30 cellular contexts compared by ENCODE assay signal in genomic region chr1:111417755-111418154, GRCh38. TPM values are rescaled to one million over a fixed set of nuclear protein-coding genes. Genes with fewer than 3 reads are reported as not detected.
DNase-seq lines count a peak whose midpoint lies in the region; ATAC-seq, FAIRE-seq and TF ChIP-seq lines count a peak whose summit lies in the region.
"Had no signal": no experiment of that assay in that cellular context is flagged by ENCODE, and none has a peak within 500 bp of the region (broad histone marks: within the 10 kb centered on the region; RNA-seq: fewer than 3 reads in every experiment).

No MANE protein-coding gene starts in this region.

- intact Hi-C loops in HepG2 (cut with micrococcal nuclease; ENCODE audit: unreplicated experiment): no loop called here
- intact Hi-C loops in activated CD4-positive, alpha-beta T cell treated with anti-CD3 and anti-CD28 coated beads, Interleukin-2, amount 10 ng/mL, durations not matched to agents 24 days and 14 days (cut with micrococcal nuclease): no loop called here

- H3K79me2 ChIP-seq in HepG2 (ENCODE audit: insufficient read depth, low read length): no peaks in the 10 kb centered on the region

- CTCF ChIA-PET in A549 (lab: Yijun Ruan, JAX): interaction anchor here (1.2 to 1.7 kb wide), 2 partner anchors 9 to 18 kb away, joined by 4 to 7 read pairs; no protein-coding TSS in a partner anchor
- CTCF ChIA-PET in HepG2 (lab: Yijun Ruan, JAX; ENCODE audit: low intra/inter-chr PET ratio, low total read pairs): no interaction called here

- no peak for FAIRE-seq in A549 (lab: Jason Lieb, UNC)
- peak; percentile 92 for FAIRE-seq in HepG2 (lab: Jason Lieb, UNC)
- FAIRE-seq: GM12878, RCC 7860, TTC549 had no signal

- no peak overlapping the region for H3K27ac ChIP-seq in A549
- H3K27ac ChIP-seq in HepG2 (ENCODE audit: extremely low read length, insufficient read depth, low read length): peak overlapping the region; percentile 56
- H3K27ac ChIP-seq: SJCRH30, tibial nerve had no signal

- H3K27me3 Mint-ChIP-seq in activated CD4-positive, alpha-beta T cell treated with anti-CD3 and anti-CD28 coated beads, Interleukin-2, amount 10 ng/mL, durations not matched to agents 24 days and 14 days: peaks cover 5% of the 10 kb centered on the region
- H3K27me3 Mint-ChIP-seq: stimulated activated naive CD8-positive, alpha-beta T cell treated with anti-CD3 and anti-CD28 coated beads, Interleukin-15, Interleukin-2, amounts not matched to agents 100 ng/mL and 50 ng/mL, for 24 hours; T-cell had no signal

- no TSS peak for BruUV-seq in HepG2 (replicated peaks; lab: Mats Ljungman, UMichigan)

- H3K27me3 ChIP-seq in HepG2 (ENCODE audit: control insufficient read depth in 1 of 2, insufficient read depth in 2 of 2, low read length in 2 of 2): no peaks in the 10 kb centered on the region
- H3K27me3 ChIP-seq: SJCRH30, tibial nerve had no signal

- peak overlapping the region; percentile 16; the same call in 1 of the 2 replicates for H3K9ac ChIP-seq in HepG2 (ENCODE audit: insufficient read depth, low read depth, low read length)

- peaks cover 0 to 2% of the 10 kb centered on the region in 2 experiments; a peak in 1 of 5 replicates for H3K36me3 ChIP-seq in HepG2 (replicated peaks in 1 of 2; ENCODE audit: control insufficient read depth in 1 of 2, insufficient read depth in 2 of 2, low read length in 2 of 2)
- H3K36me3 ChIP-seq: SJCRH30 had no signal

- no peak for TF ChIP-seq EP300 in A549 (IDR thresholded peaks at IDR 0.05)
- peak in 1 of 2 experiments; percentile 75; a peak in 2 of 4 replicates for TF ChIP-seq EP300 in HepG2 (IDR thresholded peaks at IDR 0.05; ENCODE audit: low read depth in 2 of 2, low read length in 2 of 2)
- TF ChIP-seq EP300 in HepG2 (CRISPR knock-in tag; IDR thresholded peaks at IDR 0.05; ENCODE audit: borderline replicate concordance): no peak

- no peaks in the 10 kb centered on the region for H4K20me1 ChIP-seq in HepG2 (ENCODE audit: insufficient read depth, low read length)

- H2AFZ ChIP-seq in HepG2 (ENCODE audit: low read length): no peak overlapping the region

- H3K27ac Mint-ChIP-seq in activated CD4-positive, alpha-beta T cell treated with anti-CD3 and anti-CD28 coated beads, Interleukin-2, amount 10 ng/mL, durations not matched to agents 24 days and 14 days: no peak overlapping the region
- H3K27ac Mint-ChIP-seq: activated CD8-positive, alpha-beta memory T cell treated with anti-CD3 and anti-CD28 coated beads, Interleukin-2, amount 10 ng/mL, durations not matched to agents 7 days and 5 days; activated naive CD4-positive, alpha-beta T cell treated with anti-CD3 and anti-CD28 coated beads, Interleukin-2, amount 50 U/mL, for 72 hours; CD14-positive monocyte; memory B cell; stimulated activated naive CD8-positive, alpha-beta T cell treated with anti-CD3 and anti-CD28 coated beads, Interleukin-15, Interleukin-2, amounts not matched to agents 100 ng/mL and 50 ng/mL, for 24 hours; T-cell had no signal

- TF ChIP-seq RAD21 in A549 (conservative IDR thresholded peaks at IDR 0.05 in 1 of 2, IDR thresholded peaks at IDR 0.05 in 1 of 2): no peak
- no peak for TF ChIP-seq RAD21 in HepG2 (CRISPR knock-in tag; IDR thresholded peaks at IDR 0.05)

- TF ChIP-seq CTCF in A549 (IDR thresholded peaks at IDR 0.05) (no peak), choroid plexus epithelial cell (conservative IDR thresholded peaks at IDR 0.05; ENCODE audit: low read depth, low read length) (no peak), HepG2 (CRISPR knock-in tag; IDR thresholded peaks at IDR 0.05) (no peak)

- H3K4me3 ChIP-seq in A549 (no peak overlapping the region), choroid plexus epithelial cell (ENCODE audit: low read depth, low read length) (no peak overlapping the region), HepG2 (replicated peaks in 1 of 3; ENCODE audit: insufficient read depth in 1 of 3, low read depth in 2 of 3, low read length in 3 of 3) (peak overlapping the region in 1 of 3 experiments; percentile 38; a peak in 2 of 6 replicates)
- H3K4me3 ChIP-seq: GM12878, SJCRH30, tibial nerve had no signal

- POLR2A ChIA-PET in A549 (lab: Yijun Ruan, JAX) (no interaction called here), HepG2 (lab: Yijun Ruan, JAX) (interaction anchor here (0.7 to 1.7 kb wide), 7 partner anchors 10 to 234 kb away, joined by 3 to 8 read pairs (median 4); partner anchors contain the start of genes OVGP1 and WDR77)

- H3K4me2 ChIP-seq in A549 (0 out of 3 replicates have a peak overlapping the region, but pooled peaks have one; percentile 21), HepG2 (ENCODE audit: low read depth, low read length) (peak overlapping the region; percentile 75)

- WGBS in A549 (ENCODE audit: missing lambda C conversion rate): 92% methylated on average over 1 of the region's 1 CpG
- WGBS in HepG2 (ENCODE audit: low lambda C conversion rate): 12% methylated on average over 1 of the region's 1 CpG

- in situ Hi-C loops in HepG2 (cut with HindIII; ENCODE audit: extremely low pct_ligation_motif_present, low pct_unique_long_range_greater_than_20kb): no loop called here

- DNase-seq in A549 (ENCODE audit: low read depth in 1 of 2, low spot score in 1 of 2) (peak in 1 of 2 experiments; percentile 11), GM04503 (ENCODE audit: low read depth) (peak; percentile 20), choroid plexus epithelial cell (ENCODE audit: low read depth) (peak; percentile 55), HepG2 (ENCODE audit: low spot score) (peak; percentile 91), hippocampal formation (lab: John Stamatoyannopoulos, UW) (no peak)
- no peak for DNase-seq in activated CD4-positive, alpha-beta T cell treated with anti-CD3 and anti-CD28 coated beads, Interleukin-2, amount 10 ng/mL, durations not matched to agents 24 days and 14 days
- no peak for DNase-seq in stimulated activated CD4-positive, alpha-beta T cell treated with anti-CD3 and anti-CD28 coated beads, Interleukin-4, amount 100 ng/mL, for 1 hour
- DNase-seq: activated CD4-positive, alpha-beta T cell treated with anti-CD3 and anti-CD28 coated beads for 4 hours; activated CD8-positive, alpha-beta memory T cell treated with anti-CD3 and anti-CD28 coated beads, Interleukin-2, amount 10 ng/mL, durations not matched to agents 7 days and 5 days; cerebellar nuclear complex; DMS 273 treated with DMSO at 0.1 percent for 48 hours; naive B cell; NCI-H1092 treated with DMSO at 0.1 percent for 48 hours; NCI-H1930; NCI-H446 treated with DMSO at 0.1 percent for 48 hours; NK-92 treated with Interleukin-12 subunit alpha and Interleukin-12 subunit beta, amount 100 ng/mL, for 24 hours; occipital lobe; retina; SJCRH30; T-cell had no signal

- H3K4me3 Mint-ChIP-seq in activated CD4-positive, alpha-beta T cell treated with anti-CD3 and anti-CD28 coated beads, Interleukin-2, amount 10 ng/mL, durations not matched to agents 24 days and 14 days: no peak overlapping the region
- H3K4me3 Mint-ChIP-seq: activated CD8-positive, alpha-beta memory T cell treated with anti-CD3 and anti-CD28 coated beads, Interleukin-2, amount 10 ng/mL, durations not matched to agents 7 days and 5 days; CD14-positive monocyte; memory B cell; naive B cell; stimulated activated naive CD8-positive, alpha-beta T cell treated with anti-CD3 and anti-CD28 coated beads, Interleukin-15, Interleukin-2, amounts not matched to agents 100 ng/mL and 50 ng/mL, for 24 hours; T-cell had no signal

- H3K4me1 Mint-ChIP-seq in activated CD4-positive, alpha-beta T cell treated with anti-CD3 and anti-CD28 coated beads, Interleukin-2, amount 10 ng/mL, durations not matched to agents 24 days and 14 days: peaks cover 2% of the 10 kb centered on the region
- H3K4me1 Mint-ChIP-seq: activated CD8-positive, alpha-beta memory T cell treated with anti-CD3 and anti-CD28 coated beads, Interleukin-2, amount 10 ng/mL, durations not matched to agents 7 days and 5 days; T-cell had no signal

- H3K9me3 Mint-ChIP-seq in activated CD4-positive, alpha-beta T cell treated with anti-CD3 and anti-CD28 coated beads, Interleukin-2, amount 10 ng/mL, durations not matched to agents 24 days and 14 days: no peaks in the 10 kb centered on the region
- H3K9me3 Mint-ChIP-seq: activated naive CD4-positive, alpha-beta T cell treated with anti-CD3 and anti-CD28 coated beads, Interleukin-2, amount 50 U/mL, for 72 hours; memory B cell; stimulated activated naive CD8-positive, alpha-beta T cell treated with anti-CD3 and anti-CD28 coated beads, Interleukin-15, Interleukin-2, amounts not matched to agents 100 ng/mL and 50 ng/mL, for 24 hours; T-cell had no signal

- TF ChIP-seq POLR2A in A549 (IDR thresholded peaks at IDR 0.05; ENCODE audit: low read length) (no peak), HepG2 (IDR thresholded peaks at IDR 0.05; ENCODE audit: insufficient read depth in 1 of 2, low read depth in 2 of 2, low read length in 2 of 2) (no peak)

- ATAC-seq in A549 (no peak), HepG2 (peak; percentile 98), HG03280 (IDR thresholded peaks at IDR 0.05; ENCODE audit: unreplicated experiment) (no peak)
- ATAC-seq: activated CD8-positive, alpha-beta memory T cell treated with anti-CD3 and anti-CD28 coated beads, Interleukin-2, amount 10 ng/mL, durations not matched to agents 7 days and 5 days; activated naive CD4-positive, alpha-beta T cell treated with anti-CD3 and anti-CD28 coated beads, Interleukin-2, amount 50 U/mL, for 72 hours; GM12878; T-cell had no signal

- H3K4me1 ChIP-seq in A549: peaks cover 12% of the 10 kb centered on the region; the same call in 1 of the 3 replicates
- H3K4me1 ChIP-seq in HepG2 (ENCODE audit: insufficient read depth, low read length): peaks cover 37% of the 10 kb centered on the region
- H3K4me1 ChIP-seq: SJCRH30, tibial nerve had no signal

- H3K9me3 ChIP-seq in A549 (no peaks in the 10 kb centered on the region), HepG2 (ENCODE audit: low read length) (no peaks in the 10 kb centered on the region)
- H3K9me3 ChIP-seq: SJCRH30, tibial nerve had no signal

- no peaks in the 10 kb centered on the region for H3K36me3 Mint-ChIP-seq in activated CD4-positive, alpha-beta T cell treated with anti-CD3 and anti-CD28 coated beads, Interleukin-2, amount 10 ng/mL, durations not matched to agents 24 days and 14 days (ENCODE audit: low read depth)
- H3K36me3 Mint-ChIP-seq: activated CD8-positive, alpha-beta memory T cell treated with anti-CD3 and anti-CD28 coated beads, Interleukin-2, amount 10 ng/mL, durations not matched to agents 7 days and 5 days; activated naive CD4-positive, alpha-beta T cell treated with anti-CD3 and anti-CD28 coated beads, Interleukin-2, amount 50 U/mL, for 72 hours; CD14-positive monocyte had no signal

RNA-seq across cellular contexts. Expression of gene OVGP1, which starts 9.8 kb away (rescaled TPM):
- 2.1 and 3.3 TPM in 2 replicates for polyA plus RNA-seq in A549 (2011; rRNA removed)
- 0.37 and 0.44 TPM in 2 replicates for polyA plus RNA-seq in A549 (2012; cell fraction: cytosol; rRNA removed)
- 1.7 and 3.4 TPM in 2 replicates for polyA plus RNA-seq in A549 (2012; cell fraction: nucleus; rRNA removed)
- polyA plus RNA-seq in A549 (2017; fragmentation: RNase III; extraction: RNeasy Plus Mini Kit Qiagen cat#74134 plus additional on column Dnase treatment): 0.29 to 0.55 TPM (median 0.52 TPM) in 3 replicates
- polyA minus RNA-seq in A549 (2011; rRNA and poly(A)+ RNA removed): 1.8 and 1.9 TPM in 2 replicates
- 1.2 TPM in 2 replicates for total RNA-seq in HepG2 (2016; rRNA removed; fragmentation: Illumina TruSeq; extraction: Trizol)
- total RNA-seq in HepG2 (2016; cell fraction: cytosol; rRNA removed; fragmentation: Illumina TruSeq; extraction: Trizol; ENCODE audit: low read depth): 0.44 and 0.61 TPM in 2 replicates
- 0.80 and 1.6 TPM in 2 replicates for total RNA-seq in HepG2 (2016; cell fraction: insoluble cytoplasmic fraction; rRNA removed; fragmentation: Illumina TruSeq; extraction: Trizol)
- 0.62 and 0.65 TPM in 2 replicates for total RNA-seq in HepG2 (2016; cell fraction: membrane; rRNA removed; fragmentation: Illumina TruSeq; extraction: Trizol)
- 1.6 and 2.0 TPM in 2 replicates for total RNA-seq in HepG2 (2016; cell fraction: nucleus; rRNA removed; fragmentation: Illumina TruSeq; extraction: Trizol)
- 3.3 and 4.8 TPM in 2 replicates for polyA plus RNA-seq in HepG2 (2011; rRNA removed)
- polyA plus RNA-seq in HepG2 (2011; cell fraction: cytosol; rRNA removed): 1.9 and 2.8 TPM in 2 replicates
- 12.2 and 15.0 TPM in 2 replicates for polyA plus RNA-seq in HepG2 (2011; cell fraction: nucleus; rRNA removed)
- 4.0 and 6.1 TPM in 2 replicates for polyA plus RNA-seq in HepG2 (2012)
- polyA plus RNA-seq in HepG2 (2016; cell fraction: cytosol; fragmentation: Illumina TruSeq; extraction: Trizol; ENCODE audit: low read depth): 0.34 and 0.42 TPM in 2 replicates
- 0.85 and 1.1 TPM in 2 replicates for polyA plus RNA-seq in HepG2 (2016; cell fraction: insoluble cytoplasmic fraction; fragmentation: Illumina TruSeq; extraction: Trizol; ENCODE audit: low read depth)
- polyA plus RNA-seq in HepG2 (2016; cell fraction: membrane; fragmentation: Illumina TruSeq; extraction: Trizol; ENCODE audit: low read depth): 0.45 and 0.49 TPM in 2 replicates
- polyA plus RNA-seq in HepG2 (2016; cell fraction: nucleus; fragmentation: Illumina TruSeq; extraction: Trizol; ENCODE audit: insufficient read depth, low read depth): 3.2 and 3.9 TPM in 2 replicates
- 3.5 and 4.7 TPM in 2 replicates for polyA minus RNA-seq in HepG2 (2011; rRNA and poly(A)+ RNA removed; ENCODE audit: low replicate concordance)
- polyA minus RNA-seq in HepG2 (2011; cell fraction: cytosol; rRNA and poly(A)+ RNA removed): 1.1 and 1.6 TPM in 2 replicates
- 7.1 and 10.3 TPM in 2 replicates for polyA minus RNA-seq in HepG2 (2011; cell fraction: nucleus; rRNA and poly(A)+ RNA removed)
- total RNA-seq in activated CD4-positive, alpha-beta T cell treated with anti-CD3 and anti-CD28 coated beads, Interleukin-2, amount 10 ng/mL, durations not matched to agents 24 days and 14 days: 0.65 and 0.71 TPM in 2 replicates

RNA-seq across cellular contexts. Expression of gene WDR77, which starts 31.3 kb away (rescaled TPM):
- 122 and 157 TPM in 2 replicates for polyA plus RNA-seq in A549 (2011; rRNA removed)
- polyA plus RNA-seq in A549 (2012; cell fraction: cytosol; rRNA removed): 128 and 160 TPM in 2 replicates
- 145 and 176 TPM in 2 replicates for polyA plus RNA-seq in A549 (2012; cell fraction: nucleus; rRNA removed)
- polyA plus RNA-seq in A549 (2017; fragmentation: RNase III; extraction: RNeasy Plus Mini Kit Qiagen cat#74134 plus additional on column Dnase treatment): 53.0 to 60.0 TPM (median 53.8 TPM) in 3 replicates
- polyA minus RNA-seq in A549 (2011; rRNA and poly(A)+ RNA removed): 145 and 190 TPM in 2 replicates
- total RNA-seq in HepG2 (2016; rRNA removed; fragmentation: Illumina TruSeq; extraction: Trizol): 90.6 and 93.3 TPM in 2 replicates
- total RNA-seq in HepG2 (2016; cell fraction: cytosol; rRNA removed; fragmentation: Illumina TruSeq; extraction: Trizol; ENCODE audit: low read depth): 10.9 and 11.3 TPM in 2 replicates
- total RNA-seq in HepG2 (2016; cell fraction: insoluble cytoplasmic fraction; rRNA removed; fragmentation: Illumina TruSeq; extraction: Trizol): 90.6 and 93.0 TPM in 2 replicates
- 27.9 and 29.9 TPM in 2 replicates for total RNA-seq in HepG2 (2016; cell fraction: membrane; rRNA removed; fragmentation: Illumina TruSeq; extraction: Trizol)
- total RNA-seq in HepG2 (2016; cell fraction: nucleus; rRNA removed; fragmentation: Illumina TruSeq; extraction: Trizol): 45.5 and 50.4 TPM in 2 replicates
- polyA plus RNA-seq in HepG2 (2011; rRNA removed): 96.3 and 108 TPM in 2 replicates
- polyA plus RNA-seq in HepG2 (2011; cell fraction: cytosol; rRNA removed): 79.1 and 89.1 TPM in 2 replicates
- 150 and 155 TPM in 2 replicates for polyA plus RNA-seq in HepG2 (2011; cell fraction: nucleus; rRNA removed)
- polyA plus RNA-seq in HepG2 (2012): 29.9 and 30.8 TPM in 2 replicates
- polyA plus RNA-seq in HepG2 (2016; cell fraction: cytosol; fragmentation: Illumina TruSeq; extraction: Trizol; ENCODE audit: low read depth): 10.9 and 11.6 TPM in 2 replicates
- 83.1 and 89.4 TPM in 2 replicates for polyA plus RNA-seq in HepG2 (2016; cell fraction: insoluble cytoplasmic fraction; fragmentation: Illumina TruSeq; extraction: Trizol; ENCODE audit: low read depth)
- polyA plus RNA-seq in HepG2 (2016; cell fraction: membrane; fragmentation: Illumina TruSeq; extraction: Trizol; ENCODE audit: low read depth): 20.8 and 22.9 TPM in 2 replicates
- 63.2 and 65.3 TPM in 2 replicates for polyA plus RNA-seq in HepG2 (2016; cell fraction: nucleus; fragmentation: Illumina TruSeq; extraction: Trizol; ENCODE audit: insufficient read depth, low read depth)
- polyA minus RNA-seq in HepG2 (2011; rRNA and poly(A)+ RNA removed; ENCODE audit: low replicate concordance): 267 TPM in 2 replicates
- polyA minus RNA-seq in HepG2 (2011; cell fraction: cytosol; rRNA and poly(A)+ RNA removed): 35.8 and 44.4 TPM in 2 replicates
- 51.8 and 62.4 TPM in 2 replicates for polyA minus RNA-seq in HepG2 (2011; cell fraction: nucleus; rRNA and poly(A)+ RNA removed)
- total RNA-seq in activated CD4-positive, alpha-beta T cell treated with anti-CD3 and anti-CD28 coated beads, Interleukin-2, amount 10 ng/mL, durations not matched to agents 24 days and 14 days: 60.9 and 65.0 TPM in 2 replicates

RNA-seq across cellular contexts. Expression of gene ATP5PB, which starts 31.5 kb away (rescaled TPM):
- polyA plus RNA-seq in A549 (2011; rRNA removed): 300 TPM in 2 replicates
- 162 and 176 TPM in 2 replicates for polyA plus RNA-seq in A549 (2012; cell fraction: cytosol; rRNA removed)
- polyA plus RNA-seq in A549 (2012; cell fraction: nucleus; rRNA removed): 65.0 and 83.4 TPM in 2 replicates
- polyA plus RNA-seq in A549 (2017; fragmentation: RNase III; extraction: RNeasy Plus Mini Kit Qiagen cat#74134 plus additional on column Dnase treatment): 261 to 328 TPM (median 275 TPM) in 3 replicates
- polyA minus RNA-seq in A549 (2011; rRNA and poly(A)+ RNA removed): 85.0 and 97.2 TPM in 2 replicates
- 541 and 772 TPM in 2 replicates for total RNA-seq in HepG2 (2016; rRNA removed; fragmentation: Illumina TruSeq; extraction: Trizol)
- total RNA-seq in HepG2 (2016; cell fraction: cytosol; rRNA removed; fragmentation: Illumina TruSeq; extraction: Trizol; ENCODE audit: low read depth): 74.4 and 81.4 TPM in 2 replicates
- total RNA-seq in HepG2 (2016; cell fraction: insoluble cytoplasmic fraction; rRNA removed; fragmentation: Illumina TruSeq; extraction: Trizol): 539 and 786 TPM in 2 replicates
- 177 and 193 TPM in 2 replicates for total RNA-seq in HepG2 (2016; cell fraction: membrane; rRNA removed; fragmentation: Illumina TruSeq; extraction: Trizol)
- 163 and 174 TPM in 2 replicates for total RNA-seq in HepG2 (2016; cell fraction: nucleus; rRNA removed; fragmentation: Illumina TruSeq; extraction: Trizol)
- 209 and 297 TPM in 2 replicates for polyA plus RNA-seq in HepG2 (2011; rRNA removed)
- polyA plus RNA-seq in HepG2 (2011; cell fraction: cytosol; rRNA removed): 185 and 234 TPM in 2 replicates
- polyA plus RNA-seq in HepG2 (2011; cell fraction: nucleus; rRNA removed): 41.9 and 44.4 TPM in 2 replicates
- polyA plus RNA-seq in HepG2 (2012): 196 and 251 TPM in 2 replicates
- polyA plus RNA-seq in HepG2 (2016; cell fraction: cytosol; fragmentation: Illumina TruSeq; extraction: Trizol; ENCODE audit: low read depth): 96.2 and 101 TPM in 2 replicates
- 672 and 700 TPM in 2 replicates for polyA plus RNA-seq in HepG2 (2016; cell fraction: insoluble cytoplasmic fraction; fragmentation: Illumina TruSeq; extraction: Trizol; ENCODE audit: low read depth)
- 146 and 153 TPM in 2 replicates for polyA plus RNA-seq in HepG2 (2016; cell fraction: membrane; fragmentation: Illumina TruSeq; extraction: Trizol; ENCODE audit: low read depth)
- polyA plus RNA-seq in HepG2 (2016; cell fraction: nucleus; fragmentation: Illumina TruSeq; extraction: Trizol; ENCODE audit: insufficient read depth, low read depth): 225 and 252 TPM in 2 replicates
- 137 and 342 TPM in 2 replicates for polyA minus RNA-seq in HepG2 (2011; rRNA and poly(A)+ RNA removed; ENCODE audit: low replicate concordance)
- polyA minus RNA-seq in HepG2 (2011; cell fraction: cytosol; rRNA and poly(A)+ RNA removed): 103 and 109 TPM in 2 replicates
- polyA minus RNA-seq in HepG2 (2011; cell fraction: nucleus; rRNA and poly(A)+ RNA removed): 22.0 and 30.5 TPM in 2 replicates
- 308 and 325 TPM in 2 replicates for total RNA-seq in activated CD4-positive, alpha-beta T cell treated with anti-CD3 and anti-CD28 coated beads, Interleukin-2, amount 10 ng/mL, durations not matched to agents 24 days and 14 days

RNA-seq across cellular contexts. Expression of gene C1orf162, which starts 56.0 kb away (rescaled TPM):
- polyA plus RNA-seq in A549 (2011; rRNA removed): 0.28 and 0.46 TPM in 2 replicates
- polyA plus RNA-seq in A549 (2012; cell fraction: cytosol; rRNA removed): 0.04 and 0.10 TPM in 2 replicates
- 0.28 and 0.47 TPM in 2 replicates for polyA plus RNA-seq in A549 (2012; cell fraction: nucleus; rRNA removed)
- polyA plus RNA-seq in A549 (2017; fragmentation: RNase III; extraction: RNeasy Plus Mini Kit Qiagen cat#74134 plus additional on column Dnase treatment): 0.16 to 0.17 TPM (median 0.17 TPM) in 3 replicates
- polyA minus RNA-seq in A549 (2011; rRNA and poly(A)+ RNA removed): 0.62 TPM in 1 of 2 replicates, not detected in the other
- 0.27 TPM in 1 of 2 replicates, not detected in the other for total RNA-seq in HepG2 (2016; rRNA removed; fragmentation: Illumina TruSeq; extraction: Trizol)
- not detected in 2 replicates for total RNA-seq in HepG2 (2016; cell fraction: cytosol; rRNA removed; fragmentation: Illumina TruSeq; extraction: Trizol; ENCODE audit: low read depth)
- 0.28 TPM in 1 of 2 replicates, not detected in the other for total RNA-seq in HepG2 (2016; cell fraction: insoluble cytoplasmic fraction; rRNA removed; fragmentation: Illumina TruSeq; extraction: Trizol)
- total RNA-seq in HepG2 (2016; cell fraction: membrane; rRNA removed; fragmentation: Illumina TruSeq; extraction: Trizol): 0.10 and 0.12 TPM in 2 replicates
- total RNA-seq in HepG2 (2016; cell fraction: nucleus; rRNA removed; fragmentation: Illumina TruSeq; extraction: Trizol): 0.22 and 0.81 TPM in 2 replicates
- 0.61 and 0.89 TPM in 2 replicates for polyA plus RNA-seq in HepG2 (2011; rRNA removed)
- polyA plus RNA-seq in HepG2 (2011; cell fraction: cytosol; rRNA removed): 0.15 and 0.34 TPM in 2 replicates
- polyA plus RNA-seq in HepG2 (2011; cell fraction: nucleus; rRNA removed): 2.7 and 3.0 TPM in 2 replicates
- polyA plus RNA-seq in HepG2 (2012): 0.66 and 0.83 TPM in 2 replicates
- polyA plus RNA-seq in HepG2 (2016; cell fraction: cytosol; fragmentation: Illumina TruSeq; extraction: Trizol; ENCODE audit: low read depth): 0.16 and 0.20 TPM in 2 replicates
- polyA plus RNA-seq in HepG2 (2016; cell fraction: insoluble cytoplasmic fraction; fragmentation: Illumina TruSeq; extraction: Trizol; ENCODE audit: low read depth): not detected in 2 replicates
- 0.19 and 0.20 TPM in 2 replicates for polyA plus RNA-seq in HepG2 (2016; cell fraction: membrane; fragmentation: Illumina TruSeq; extraction: Trizol; ENCODE audit: low read depth)
- 0.85 and 1.2 TPM in 2 replicates for polyA plus RNA-seq in HepG2 (2016; cell fraction: nucleus; fragmentation: Illumina TruSeq; extraction: Trizol; ENCODE audit: insufficient read depth, low read depth)
- polyA minus RNA-seq in HepG2 (2011; rRNA and poly(A)+ RNA removed; ENCODE audit: low replicate concordance): 0.33 TPM in 1 of 2 replicates, not detected in the other
- polyA minus RNA-seq in HepG2 (2011; cell fraction: cytosol; rRNA and poly(A)+ RNA removed): not detected in 2 replicates
- polyA minus RNA-seq in HepG2 (2011; cell fraction: nucleus; rRNA and poly(A)+ RNA removed): 1.4 and 1.9 TPM in 2 replicates
- 2.1 and 2.7 TPM in 2 replicates for total RNA-seq in activated CD4-positive, alpha-beta T cell treated with anti-CD3 and anti-CD28 coated beads, Interleukin-2, amount 10 ng/mL, durations not matched to agents 24 days and 14 days
- total RNA-seq: epithelial cell of proximal tubule had no signal

Comparison
In these comparisons a context has a peak if more than half of its experiments do, and no peak if none do; other contexts are left out.
1. DNase-seq: peak in GM04503 (single experiment), choroid plexus epithelial cell (single experiment) and HepG2 (single experiment); none in activated CD4-positive, alpha-beta T cell treated with anti-CD3 and anti-CD28 coated beads, Interleukin-2, amount 10 ng/mL, durations not matched to agents 24 days and 14 days (single experiment), stimulated activated CD4-positive, alpha-beta T cell treated with anti-CD3 and anti-CD28 coated beads, Interleukin-4, amount 100 ng/mL, for 1 hour (single experiment) and hippocampal formation (0 of 2).
2. Of the 38 proteins assayed by ChIP-seq in both HepG2 and A549: peak only in HepG2: CEBPB, FOSL2, HDAC2 and JUN; only in A549: none; in both: none; in neither: 31; mixed calls (peak in some experiments, not most) for 3.